Comparison of ENCODE assay signal across 1 cellular context in genomic region chr5:154388842-154389241, GRCh38.
A peak's percentile ranks its signal among the peaks of the same experiment; 100 is the strongest.
TF ChIP-seq lines count a peak whose summit lies in the region.

No MANE protein-coding gene starts in this region.

TF ChIP-seq in HepG2, 621 proteins besides CTCF, POLR2A, EP300 and RAD21:
- no peak for TF ChIP-seq ZNF205 (CRISPR knock-in tag; IDR thresholded peaks at IDR 0.05)
- TF ChIP-seq AGO2 (optimal IDR thresholded peaks at IDR 0.05; ENCODE audit: low read depth, low read length) = no peak
- TF ChIP-seq HNRNPK (IDR thresholded peaks at IDR 0.05; ENCODE audit: low read depth, low read length, poor library complexity, severe bottlenecking) = peak; percentile 56
- no peak for TF ChIP-seq KAT2B (IDR thresholded peaks at IDR 0.05; ENCODE audit: borderline replicate concordance, low read depth, low read length)
- TF ChIP-seq KDM1A (CRISPR knock-in tag; IDR thresholded peaks at IDR 0.05) = no peak
- TF ChIP-seq ZNF670 (CRISPR knock-in tag; IDR thresholded peaks at IDR 0.05; ENCODE audit: borderline replicate concordance) = no peak
